In the genomic region with DNA sequence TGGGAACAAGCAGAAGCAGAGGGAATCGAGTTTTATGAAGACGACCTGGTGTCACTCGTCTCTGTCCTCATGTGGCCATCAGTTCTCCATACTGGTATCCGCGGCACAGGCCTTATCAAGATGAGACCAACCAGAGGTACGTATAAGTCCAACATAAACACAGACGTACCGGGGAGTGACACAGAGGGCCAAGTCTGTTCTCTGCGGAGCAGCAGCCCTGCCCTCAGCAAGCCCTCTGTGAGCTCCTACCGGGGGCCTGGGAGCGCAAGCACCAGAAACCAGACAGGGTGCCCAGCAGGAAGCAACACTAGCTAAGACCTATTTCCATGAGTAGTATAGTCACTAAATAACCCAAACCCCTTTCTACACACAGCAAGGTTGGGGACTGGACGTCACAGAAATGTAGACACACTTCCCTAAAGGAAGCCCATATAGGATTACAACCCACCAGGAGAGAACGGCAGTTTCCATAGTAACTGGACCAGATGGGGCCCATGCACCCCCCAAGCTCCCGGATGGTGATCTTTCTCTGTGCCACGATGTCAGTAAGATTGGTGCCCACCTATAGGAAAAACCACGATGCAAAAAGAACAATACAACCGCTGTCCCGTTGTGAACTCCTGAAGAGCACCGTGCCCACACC, we compare ENCODE assay signal across 8 cellular contexts. TPM values are rescaled to one million over a fixed set of nuclear protein-coding genes. Genes with fewer than 3 reads are reported as not detected.
DNase-seq lines count a peak whose midpoint lies in the region; ATAC-seq, FAIRE-seq and TF ChIP-seq lines count a peak whose summit lies in the region.

No MANE protein-coding gene starts in this region.

- no peak for ATAC-seq in GM19455 (IDR thresholded peaks at IDR 0.05; ENCODE audit: unreplicated experiment)

- H3K79me2 ChIP-seq in KMS-11 (ENCODE audit: insufficient read depth, low read depth), result peaks cover 55% of the 10 kb centered on the region

- FAIRE-seq in bronchial epithelial cell (lab: Jason Lieb, UNC), result no peak

- H3K27me3 ChIP-seq in BLaER1 treated with 17β-estradiol and CSF1 and Interleukin-3, amounts not matched to agents 10 nM and 100 nM, result no peaks in the 10 kb centered on the region
- no peaks in the 10 kb centered on the region for H3K27me3 ChIP-seq in KMS-11 (ENCODE audit: insufficient read depth, low read depth)
- no peaks in the 10 kb centered on the region for H3K27me3 ChIP-seq in bronchial epithelial cell (ENCODE audit: control insufficient read depth, insufficient read depth, low read length)
- H3K27me3 ChIP-seq in muscle layer of duodenum (ENCODE audit: low read depth, low read length), result no peaks in the 10 kb centered on the region

- peaks cover 25 to 62% (median 44%) of the 10 kb centered on the region in 11 experiments for H3K36me3 ChIP-seq in BLaER1 treated with 17β-estradiol and CSF1 and Interleukin-3, amounts not matched to agents 10 nM and 100 nM
- H3K36me3 ChIP-seq in KMS-11 (ENCODE audit: insufficient read depth) (peaks cover 12% of the 10 kb centered on the region; the same call in 1 of the 2 replicates), bronchial epithelial cell (ENCODE audit: control insufficient read depth, insufficient read depth, low read length) (peaks cover 23% of the 10 kb centered on the region), muscle layer of duodenum (ENCODE audit: control insufficient read depth in 1 of 2, insufficient read depth in 2 of 2, low read length in 2 of 2) (peaks cover 14 to 33% of the 10 kb centered on the region in 2 donors)

- H3K9me3 ChIP-seq in BLaER1 treated with 17β-estradiol and CSF1 and Interleukin-3, amounts not matched to agents 10 nM and 100 nM (replicated peaks in 1 of 11), result no peaks in the 10 kb centered on the region
- H3K9me3 ChIP-seq in muscle layer of duodenum (ENCODE audit: control insufficient read depth in 1 of 2, low read length in 2 of 2), result no peaks in the 10 kb centered on the region

- peaks cover 33 to 87% (median 67%) of the 10 kb centered on the region in 11 experiments; a peak in 21 of 22 replicates for H4K20me1 ChIP-seq in BLaER1 treated with 17β-estradiol and CSF1 and Interleukin-3, amounts not matched to agents 10 nM and 100 nM
- no peaks in the 10 kb centered on the region for H4K20me1 ChIP-seq in KMS-11 (ENCODE audit: insufficient read depth)

- peak overlapping the region; percentile 21; the same call in 1 of the 2 replicates for H2AFZ ChIP-seq in KMS-11 (ENCODE audit: low read depth)

- TF ChIP-seq CTCF in KMS-11 (conservative IDR thresholded peaks at IDR 0.05; ENCODE audit: low read depth, low read length) (no peak), bronchial epithelial cell (IDR thresholded peaks at IDR 0.05; ENCODE audit: insufficient read depth, low read length, severe bottlenecking) (no peak)

- no peak for DNase-seq in bronchial epithelial cell (ENCODE audit: low read depth)
- DNase-seq in pons (ENCODE audit: low spot score), result no peak
- DNase-seq in effector CD8-positive, alpha-beta T cell (lab: John Stamatoyannopoulos, UW), result no peak
- DNase-seq in cortex of kidney (lab: John Stamatoyannopoulos, UW), result no peak

- H3K27ac ChIP-seq in BLaER1 treated with 17β-estradiol and CSF1 and Interleukin-3, amounts not matched to agents 10 nM and 100 nM, result peak overlapping the region; percentile 70 to 98 (median 92)
- H3K27ac ChIP-seq in KMS-11 (no peak overlapping the region), muscle layer of duodenum (ENCODE audit: low read length) (peak overlapping the region; percentile 56)

- peak overlapping the region; percentile 91 to 98 (median 97) for H3K9ac ChIP-seq in BLaER1 treated with 17β-estradiol and CSF1 and Interleukin-3, amounts not matched to agents 10 nM and 100 nM
- peak overlapping the region; percentile 85; the same call in 1 of the 2 replicates for H3K9ac ChIP-seq in KMS-11

- H3K4me3 ChIP-seq in BLaER1 treated with 17β-estradiol and CSF1 and Interleukin-3, amounts not matched to agents 10 nM and 100 nM, result peak overlapping the region; percentile 92 to 100 (median 98)
- H3K4me3 ChIP-seq in KMS-11 (IDR thresholded peaks at IDR 0.05; ENCODE audit: insufficient read depth, low read depth, low read length) (peak overlapping the region; percentile 3), bronchial epithelial cell (ENCODE audit: low read depth, low read length) (peak overlapping the region; percentile 96), muscle layer of duodenum (ENCODE audit: low read depth in 1 of 2, low read length in 2 of 2) (peak overlapping the region; percentile 81 to 82)

- peak overlapping the region; percentile 86 to 99 (median 92) for H3K4me2 ChIP-seq in BLaER1 treated with 17β-estradiol and CSF1 and Interleukin-3, amounts not matched to agents 10 nM and 100 nM
- peak overlapping the region; percentile 85 for H3K4me2 ChIP-seq in KMS-11

- peaks cover 33 to 69% (median 50%) of the 10 kb centered on the region in 10 experiments for H3K4me1 ChIP-seq in BLaER1 treated with 17β-estradiol and CSF1 and Interleukin-3, amounts not matched to agents 10 nM and 100 nM
- H3K4me1 ChIP-seq in KMS-11 (ENCODE audit: low read depth, poor library complexity, severe bottlenecking) (peaks cover 26% of the 10 kb centered on the region), muscle layer of duodenum (ENCODE audit: control insufficient read depth in 1 of 2, insufficient read depth in 2 of 2, low read length in 2 of 2) (peaks cover 9 to 25% of the 10 kb centered on the region in 2 donors)

RNA-seq across cellular contexts. Expression of gene ARL16, which starts 0.9 kb away (rescaled TPM):
- total RNA-seq in bronchial epithelial cell, result 23.0 and 25.8 TPM in 2 replicates

RNA-seq across cellular contexts. Expression of gene HGS, which starts 1.1 kb away (rescaled TPM):
- total RNA-seq in bronchial epithelial cell, result 77.7 and 84.4 TPM in 2 replicates

RNA-seq across cellular contexts. Expression of gene CCDC137, which starts 16.1 kb away (rescaled TPM):
- 6.8 and 10.2 TPM in 2 replicates for total RNA-seq in bronchial epithelial cell

RNA-seq across cellular contexts. Expression of gene OXLD1, which starts 16.3 kb away (rescaled TPM):
- 47.7 and 73.7 TPM in 2 replicates for total RNA-seq in bronchial epithelial cell

RNA-seq across cellular contexts. Expression of gene MRPL12, which starts 20.5 kb away (rescaled TPM):
- 11.6 and 13.6 TPM in 2 replicates for total RNA-seq in bronchial epithelial cell

Comparison
In these comparisons a context has a peak if more than half of its experiments do, and no peak if none do; other contexts are left out.
1. H3K4me3 ChIP-seq: peak in every context shown above with its lines; median percentile 98 in BLaER1 treated with 17β-estradiol and CSF1 and Interleukin-3, amounts not matched to agents 10 nM and 100 nM; 96 in bronchial epithelial cell; 82 in muscle layer of duodenum; 3 in KMS-11.